8 cellular contexts compared by ENCODE assay signal in the genomic region with DNA sequence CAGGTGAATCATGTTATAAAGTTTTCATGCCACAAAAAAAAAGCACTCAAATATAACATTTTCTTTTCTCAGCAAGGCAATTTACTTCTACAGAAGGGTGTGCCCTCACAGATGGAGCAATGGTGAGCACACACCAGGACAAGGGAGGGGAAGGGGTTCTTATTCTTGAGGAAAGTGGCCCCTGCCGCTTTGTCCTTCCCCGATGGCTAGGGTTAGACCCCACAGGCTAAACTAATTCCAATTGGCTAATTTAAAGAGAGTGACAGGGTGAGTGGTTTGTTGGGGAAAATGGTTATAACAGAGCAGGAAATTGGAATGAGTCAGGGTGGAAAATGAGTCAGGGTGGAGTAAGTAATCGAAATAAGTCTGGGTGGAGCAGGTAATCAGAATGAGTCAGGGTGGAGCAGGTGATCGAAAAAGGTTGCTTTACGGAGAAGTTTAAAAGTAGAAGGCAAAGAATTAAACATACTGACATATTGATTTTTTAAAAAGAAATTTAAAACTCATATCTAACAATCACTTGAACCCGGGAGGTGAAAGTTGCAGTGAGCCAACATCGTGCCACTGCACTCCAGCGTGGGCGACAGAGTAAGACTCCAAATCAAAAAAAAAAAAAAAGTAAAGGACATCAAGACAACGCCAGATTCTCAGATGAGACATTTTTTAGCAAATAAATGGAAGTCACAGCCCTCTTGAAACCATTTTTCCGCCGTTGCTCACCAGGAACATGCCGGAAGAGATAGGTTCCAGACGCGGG. TPM values are rescaled to one million over a fixed set of nuclear protein-coding genes. Genes with fewer than 3 reads are reported as not detected.
DNase-seq lines count a peak whose midpoint lies in the region; ATAC-seq and TF ChIP-seq lines count a peak whose summit lies in the region.

No MANE protein-coding gene starts in this region.

- peaks cover 7% of the 10 kb centered on the region for H3K4me1 Mint-ChIP-seq in CD14-positive monocyte

- WGBS in HUES64, result 26% methylated on average over 14 of the region's 15 CpGs

- peaks cover 35% of the 10 kb centered on the region for H3K36me3 ChIP-seq in HUES64 (ENCODE audit: insufficient read depth, low read length)

- H3K9me3 Mint-ChIP-seq in CD14-positive monocyte, result peaks cover 26 to 57% (median 46%) of the 10 kb centered on the region in 7 donors

- H3K36me3 Mint-ChIP-seq in CD14-positive monocyte, result peaks cover 19 to 44% of the 10 kb centered on the region in 2 donors

- H3K27ac Mint-ChIP-seq in CD14-positive monocyte, result peak overlapping the region; percentile 98 to 100 (median 99)

- ATAC-seq in sciatic nerve, result peak; percentile 36
- ATAC-seq in GM21528 (IDR thresholded peaks at IDR 0.05; ENCODE audit: low FRiP score, unreplicated experiment), result no peak

- intact Hi-C loops in CD14-positive monocyte (cut with micrococcal nuclease), result loop anchor here (2.0 to 10.0 kb wide), 5 partner anchors 53 to 349 kb away; partner anchors contain the start of genes ZNF559 (in 1 of the 2), ZNF561 (in 1 of the 2) and ZNF846 (in 1 of the 2)
- intact Hi-C loops in sciatic nerve (cut with DNase I), result no loop called here

- no peaks in the 10 kb centered on the region for H3K4me1 ChIP-seq in HUES64 (ENCODE audit: insufficient read depth, low read length)

- DNase-seq in CD14-positive monocyte (ENCODE audit: low spot score) (no peak), activated T-cell treated with anti-CD3 and anti-CD28 coated beads for 48 hours (ENCODE audit: low read depth) (peak; percentile 21), foreskin fibroblast (peak; percentile 4 to 26), sciatic nerve (ENCODE audit: low spot score) (no peak), amniotic stem cell (lab: John Stamatoyannopoulos, UW) (no peak), KG1 (lab: John Stamatoyannopoulos, UW) (no peak)

- peak overlapping the region; percentile 93 to 99 for H3K4me3 Mint-ChIP-seq in CD14-positive monocyte

- peak overlapping the region; percentile 96 for H3K27ac ChIP-seq in HUES64 (ENCODE audit: low read depth, low read length)

- peaks cover 18% of the 10 kb centered on the region for H3K9me3 ChIP-seq in HUES64 (ENCODE audit: insufficient read depth, low read depth, low read length)

- TF ChIP-seq CTCF in CD14-positive monocyte (IDR thresholded peaks at IDR 0.05), result no peak
- no peak for TF ChIP-seq CTCF in foreskin fibroblast (IDR thresholded peaks at IDR 0.05; ENCODE audit: low read depth, low read length)

- H3K9ac ChIP-seq in HUES64 (ENCODE audit: low read depth, low read length), result peak overlapping the region; percentile 92

- peaks cover 0 to 5% (median 3%) of the 10 kb centered on the region in 3 donors for H3K27me3 Mint-ChIP-seq in CD14-positive monocyte (ENCODE audit: low read depth in 3 of 3)

- no peaks in the 10 kb centered on the region for H3K27me3 ChIP-seq in HUES64 (ENCODE audit: insufficient read depth, low read length)

- H3K4me3 ChIP-seq in HUES64 (ENCODE audit: low read length) (peak overlapping the region; percentile 82), foreskin fibroblast (ENCODE audit: low read depth in 1 of 2, low read length in 2 of 2) (peak overlapping the region; percentile 79)

RNA-seq across cellular contexts. Expression of gene ZNF562, which starts 0.8 kb away (rescaled TPM):
- polyA plus RNA-seq in CD14-positive monocyte, result 1 to 10 TPM; 3.3 to 5.1 TPM
- polyA plus RNA-seq in HUES64 (2013, experiment 1 of 2), result 19.7 TPM
- 22.5 TPM for polyA plus RNA-seq in HUES64 (2013, experiment 2 of 2)
- total RNA-seq in sciatic nerve, result 37.4 TPM

RNA-seq across cellular contexts. Expression of gene ZNF561, which starts 53.1 kb away (rescaled TPM):
- polyA plus RNA-seq in CD14-positive monocyte, result 10 to 100 TPM; 11.0 to 14.3 TPM
- polyA plus RNA-seq in HUES64 (2013, experiment 1 of 2), result 47.9 TPM
- 41.7 TPM for polyA plus RNA-seq in HUES64 (2013, experiment 2 of 2)
- total RNA-seq in sciatic nerve, result 33.8 TPM

Comparison
In these comparisons a context has a peak if more than half of its experiments do, and no peak if none do; other contexts are left out.
1. DNase-seq: peak in activated T-cell treated with anti-CD3 and anti-CD28 coated beads for 48 hours (single experiment) and foreskin fibroblast (2 of 2); none in CD14-positive monocyte (single experiment), sciatic nerve (single experiment), amniotic stem cell (single experiment) and KG1 (single experiment).